Comparison of ENCODE assay signal across 9 cellular contexts in genomic region chrX:68686684-68687045, GRCh38. TPM values are rescaled to one million over a fixed set of nuclear protein-coding genes. Genes with fewer than 3 reads are reported as not detected.
DNase-seq lines count a peak whose midpoint lies in the region; ATAC-seq, FAIRE-seq and TF ChIP-seq lines count a peak whose summit lies in the region.
"Had no signal": no experiment of that assay in that cellular context is flagged by ENCODE, and none has a peak within 500 bp of the region (broad histone marks: within the 10 kb centered on the region; RNA-seq: fewer than 3 reads in every experiment).

No MANE protein-coding gene starts in this region.

- no peaks in the 10 kb centered on the region for H3K79me2 ChIP-seq in keratinocyte (ENCODE audit: control insufficient read depth, insufficient read depth, low read length)

- intact Hi-C loops in activated T-helper 1 cell treated with anti-CD3 and anti-CD28 coated beads, Interleukin-12 subunit alpha, Interleukin-12 subunit beta, Interleukin-2, Interleukin-4 antibody, amounts not matched to agents 30 ng/mL and 10 ng/mL and 1 ng/mL, durations not matched to agents 14 hours and 24 hours and 36 hours (cut with micrococcal nuclease) = loop anchor here (1.0 kb wide), 1 partner anchor 8 kb away; no protein-coding TSS in a partner anchor

- no peak overlapping the region for H3K27ac Mint-ChIP-seq in activated T-cell treated with anti-CD3 and anti-CD28 coated beads, Interleukin-2, amount 50 U/mL, for 24 hours
- H3K27ac Mint-ChIP-seq in activated T-helper 1 cell treated with anti-CD3 and anti-CD28 coated beads, Interleukin-12 subunit alpha, Interleukin-12 subunit beta, Interleukin-2, Interleukin-4 antibody, amounts not matched to agents 30 ng/mL and 10 ng/mL and 1 ng/mL, durations not matched to agents 14 hours and 24 hours and 36 hours = peak overlapping the region; percentile 77

- peaks cover 3% of the 10 kb centered on the region for H3K4me1 ChIP-seq in keratinocyte (ENCODE audit: control insufficient read depth, extremely low read depth, insufficient read depth, low read length)
- H3K4me1 ChIP-seq in tibial nerve = peaks cover 0 to 9% (median 3%) of the 10 kb centered on the region in 4 donors

- no peak for TF ChIP-seq POLR2A in tibial nerve (IDR thresholded peaks at IDR 0.05)

- no peaks in the 10 kb centered on the region for H3K36me3 Mint-ChIP-seq in activated T-cell treated with anti-CD3 and anti-CD28 coated beads, Interleukin-2, amount 50 U/mL, for 24 hours (ENCODE audit: low read depth)
- no peaks in the 10 kb centered on the region for H3K36me3 Mint-ChIP-seq in activated T-helper 1 cell treated with anti-CD3 and anti-CD28 coated beads, Interleukin-12 subunit alpha, Interleukin-12 subunit beta, Interleukin-2, Interleukin-4 antibody, amounts not matched to agents 30 ng/mL and 10 ng/mL and 1 ng/mL, durations not matched to agents 14 hours and 24 hours and 36 hours (ENCODE audit: low read depth)

- peaks cover 46% of the 10 kb centered on the region for H3K27me3 Mint-ChIP-seq in activated T-cell treated with anti-CD3 and anti-CD28 coated beads, Interleukin-2, amount 50 U/mL, for 24 hours
- no peaks in the 10 kb centered on the region for H3K27me3 Mint-ChIP-seq in activated T-helper 1 cell treated with anti-CD3 and anti-CD28 coated beads, Interleukin-12 subunit alpha, Interleukin-12 subunit beta, Interleukin-2, Interleukin-4 antibody, amounts not matched to agents 30 ng/mL and 10 ng/mL and 1 ng/mL, durations not matched to agents 14 hours and 24 hours and 36 hours (ENCODE audit: insufficient read depth)

- H3K27me3 ChIP-seq in keratinocyte (ENCODE audit: control insufficient read depth, extremely low read depth, insufficient read depth, low read length) (peaks cover 4% of the 10 kb centered on the region), tibial nerve (peaks cover 0 to 14% of the 10 kb centered on the region in 2 donors)

- 11 to 40% methylated on average over 11 of the region's 11 CpGs for WGBS in tibial nerve, 2 donors

- H2AFZ ChIP-seq in keratinocyte (ENCODE audit: control insufficient read depth, low read length) = peak overlapping the region; percentile 43

- peak overlapping the region; percentile 32 for H3K4me3 Mint-ChIP-seq in activated T-cell treated with anti-CD3 and anti-CD28 coated beads, Interleukin-2, amount 50 U/mL, for 24 hours
- H3K4me3 Mint-ChIP-seq in activated T-helper 1 cell treated with anti-CD3 and anti-CD28 coated beads, Interleukin-12 subunit alpha, Interleukin-12 subunit beta, Interleukin-2, Interleukin-4 antibody, amounts not matched to agents 30 ng/mL and 10 ng/mL and 1 ng/mL, durations not matched to agents 14 hours and 24 hours and 36 hours = peak overlapping the region; percentile 81

- TF ChIP-seq EP300 in tibial nerve (IDR thresholded peaks at IDR 0.05) = no peak

- peak overlapping the region; percentile 14 to 50 (median 17) for H3K4me3 ChIP-seq in keratinocyte (ENCODE audit: control insufficient read depth in 2 of 3, extremely low read depth in 1 of 3, insufficient read depth in 2 of 3, low read depth in 1 of 3, low read length in 3 of 3)
- peak overlapping the region in 3 of 4 donors; percentile 24 to 54 (median 36) for H3K4me3 ChIP-seq in tibial nerve

- ATAC-seq in HG03571 (IDR thresholded peaks at IDR 0.05; ENCODE audit: unreplicated experiment) (no peak), HG02798 (IDR thresholded peaks at IDR 0.05; ENCODE audit: poor library complexity, unreplicated experiment) (no peak)

- FAIRE-seq in keratinocyte (lab: Jason Lieb, UNC) = no peak
- FAIRE-seq: colon had no signal

- peak overlapping the region; percentile 64 for H3K4me2 ChIP-seq in keratinocyte (ENCODE audit: control insufficient read depth, extremely low read depth, insufficient read depth, low read depth, low read length)

- H3K36me3 ChIP-seq in keratinocyte (ENCODE audit: control insufficient read depth in 2 of 2, extremely low read depth in 1 of 2, insufficient read depth in 2 of 2, low read length in 2 of 2) = no peaks in the 10 kb centered on the region
- no peaks in the 10 kb centered on the region for H3K36me3 ChIP-seq in tibial nerve

- no peak for DNase-seq in activated T-cell treated with anti-CD3 and anti-CD28 coated beads, Interleukin-2, amount 50 U/mL, for 24 hours
- DNase-seq in activated T-cell treated with anti-CD3 and anti-CD28 coated beads for 4 hours (no peak), keratinocyte (ENCODE audit: low read depth, low spot score) (no peak), tibial nerve (ENCODE audit: low spot score in 2 of 2) (peak; percentile 20 to 35), substantia nigra (lab: John Stamatoyannopoulos, UW) (no peak)
- DNase-seq in activated T-helper 1 cell treated with anti-CD3 and anti-CD28 coated beads, Interleukin-12 subunit alpha, Interleukin-12 subunit beta, Interleukin-2, Interleukin-4 antibody, amounts not matched to agents 30 ng/mL and 10 ng/mL and 1 ng/mL, durations not matched to agents 14 hours and 24 hours and 36 hours (ENCODE audit: low spot score) = peak; percentile 10

- no peak for TF ChIP-seq CTCF in keratinocyte (optimal IDR thresholded peaks at IDR 0.05 in 1 of 3, IDR thresholded peaks at IDR 0.05 in 1 of 3, conservative IDR thresholded peaks at IDR 0.05 in 1 of 3; ENCODE audit: extremely low read depth in 1 of 3, insufficient read depth in 2 of 3, low read length in 3 of 3)
- no peak for TF ChIP-seq CTCF in tibial nerve (IDR thresholded peaks at IDR 0.05)

- no peak overlapping the region for H3K9ac ChIP-seq in keratinocyte (ENCODE audit: control insufficient read depth, extremely low read depth, insufficient read depth, low read length)

- no peaks in the 10 kb centered on the region for H3K9me3 Mint-ChIP-seq in activated T-cell treated with anti-CD3 and anti-CD28 coated beads, Interleukin-2, amount 50 U/mL, for 24 hours
- H3K9me3 Mint-ChIP-seq in activated T-helper 1 cell treated with anti-CD3 and anti-CD28 coated beads, Interleukin-12 subunit alpha, Interleukin-12 subunit beta, Interleukin-2, Interleukin-4 antibody, amounts not matched to agents 30 ng/mL and 10 ng/mL and 1 ng/mL, durations not matched to agents 14 hours and 24 hours and 36 hours = no peaks in the 10 kb centered on the region

- H4K20me1 ChIP-seq in keratinocyte (ENCODE audit: control insufficient read depth, extremely low read depth, insufficient read depth, low read length) = no peaks in the 10 kb centered on the region

- no peaks in the 10 kb centered on the region for H3K9me1 ChIP-seq in keratinocyte (ENCODE audit: control insufficient read depth, extremely low read depth, insufficient read depth, low read length)

- H3K27ac ChIP-seq in keratinocyte (ENCODE audit: control insufficient read depth, insufficient read depth, low read length) (no peak overlapping the region), tibial nerve (peak overlapping the region in 2 of 4 donors; percentile 73 to 82), substantia nigra (ENCODE audit: low read depth, low read length, poor library complexity, severe bottlenecking) (no peak overlapping the region)

- dilution Hi-C loops in keratinocyte (cut with MboI; ENCODE audit: extremely low pct_ligation_motif_present, low sequenced_read_pairs) = no loop called here

- H3K4me1 Mint-ChIP-seq in activated T-cell treated with anti-CD3 and anti-CD28 coated beads, Interleukin-2, amount 50 U/mL, for 24 hours (ENCODE audit: low read depth) = peaks cover 13% of the 10 kb centered on the region
- H3K4me1 Mint-ChIP-seq in activated T-helper 1 cell treated with anti-CD3 and anti-CD28 coated beads, Interleukin-12 subunit alpha, Interleukin-12 subunit beta, Interleukin-2, Interleukin-4 antibody, amounts not matched to agents 30 ng/mL and 10 ng/mL and 1 ng/mL, durations not matched to agents 14 hours and 24 hours and 36 hours (ENCODE audit: low read depth) = peaks cover 38% of the 10 kb centered on the region

- H3K9me3 ChIP-seq in keratinocyte (ENCODE audit: control insufficient read depth, low read depth, low read length) (no peaks in the 10 kb centered on the region), tibial nerve (no peaks in the 10 kb centered on the region)

RNA-seq across cellular contexts. Expression of gene STARD8, which starts 39.2 kb away (rescaled TPM):
- 2.3 and 2.6 TPM in 2 replicates for total RNA-seq in activated T-helper 1 cell treated with anti-CD3 and anti-CD28 coated beads, Interleukin-12 subunit alpha, Interleukin-12 subunit beta, Interleukin-2, Interleukin-4 antibody, amounts not matched to agents 30 ng/mL and 10 ng/mL and 1 ng/mL, durations not matched to agents 14 hours and 24 hours and 36 hours
- polyA plus RNA-seq in keratinocyte = 0.06 to 0.09 TPM (median 0.07 TPM) in 3 replicates
- 0.29 TPM for polyA plus RNA-seq in keratinocyte (2011; ENCODE audit: low read depth)
- 0.01 and 0.02 TPM in 2 replicates for polyA plus RNA-seq in keratinocyte (2011; cell fraction: cytosol; rRNA removed)
- 0.18 and 0.20 TPM in 2 replicates for polyA plus RNA-seq in keratinocyte (2011; cell fraction: nucleus; rRNA removed)
- polyA plus RNA-seq in keratinocyte (2012; ENCODE audit: low replicate concordance) = 0.03 and 0.04 TPM in 2 replicates
- polyA minus RNA-seq in keratinocyte = 0.07 to 0.13 TPM (median 0.07 TPM) in 3 replicates
- not detected for polyA minus RNA-seq in keratinocyte (2011; cell fraction: cytosol; rRNA and poly(A)+ RNA removed)
- polyA minus RNA-seq in keratinocyte (2011; cell fraction: nucleus; rRNA and poly(A)+ RNA removed) = 0.11 TPM in 1 of 2 replicates, not detected in the other
- 10 to 100 TPM; 20.7 to 30.8 (median 22.0) TPM for total RNA-seq in tibial nerve

Comparison
In these comparisons a context has a peak if more than half of its experiments do, and no peak if none do; other contexts are left out.
1. DNase-seq: peak in activated T-helper 1 cell treated with anti-CD3 and anti-CD28 coated beads, Interleukin-12 subunit alpha, Interleukin-12 subunit beta, Interleukin-2, Interleukin-4 antibody, amounts not matched to agents 30 ng/mL and 10 ng/mL and 1 ng/mL, durations not matched to agents 14 hours and 24 hours and 36 hours (single experiment) and tibial nerve (2 of 2); none in activated T-cell treated with anti-CD3 and anti-CD28 coated beads, Interleukin-2, amount 50 U/mL, for 24 hours (single experiment), activated T-cell treated with anti-CD3 and anti-CD28 coated beads for 4 hours (single experiment), keratinocyte (single experiment) and substantia nigra (0 of 49).